In the genomic region with DNA sequence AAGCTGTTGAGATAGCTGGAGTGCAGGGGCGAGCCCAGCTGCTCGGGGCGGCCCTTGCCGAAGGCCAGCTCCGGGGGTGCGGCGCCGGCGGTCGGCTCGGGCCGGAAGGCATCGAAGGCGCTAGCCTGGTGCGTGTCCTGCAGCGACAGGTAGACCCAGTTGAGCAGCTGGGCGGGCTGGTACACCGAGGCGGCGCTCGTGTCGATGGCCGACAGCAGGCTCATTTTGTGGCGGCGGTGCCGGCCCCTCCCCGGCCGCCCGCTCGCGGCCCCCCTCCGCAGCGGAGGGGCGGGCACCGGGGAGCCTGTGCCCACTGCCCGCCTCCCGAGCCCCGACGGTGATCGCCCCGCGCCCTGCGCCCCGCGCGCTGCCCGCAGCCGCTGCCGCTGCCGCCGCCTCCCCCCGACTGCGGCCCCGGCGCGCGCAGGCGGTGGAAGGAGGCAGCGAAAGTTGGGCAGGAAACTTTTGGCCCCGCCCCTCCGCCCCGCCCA, we compare ENCODE assay signal across 8 cellular contexts. TPM values are rescaled to one million over a fixed set of nuclear protein-coding genes. Genes with fewer than 3 reads are reported as not detected.
DNase-seq lines count a peak whose midpoint lies in the region; ATAC-seq and TF ChIP-seq lines count a peak whose summit lies in the region.

A gene (minus strand): TSS at position 408 of the 491 bp plus-strand sequence. CDS start 184 bp downstream, at position 224.

- H3K27me3 Mint-ChIP-seq in activated CD8-positive, alpha-beta memory T cell treated with anti-CD3 and anti-CD28 coated beads, Interleukin-2, amount 10 ng/mL, durations not matched to agents 7 days and 5 days, result peaks cover 44% of the 10 kb centered on the region
- H3K27me3 Mint-ChIP-seq in HFFc6 (ENCODE audit: insufficient read depth), result no peaks in the 10 kb centered on the region; the same call in none of the 2 replicates
- H3K27me3 Mint-ChIP-seq in brain, result peaks cover 19% of the 10 kb centered on the region

- H3K4me3 ChIP-seq in NB4 (ENCODE audit: low read depth, low read length), result peak within 1 kb of the TSS; percentile 66

- peak within 1 kb of the TSS; percentile 53 for H3K27ac Mint-ChIP-seq in activated CD8-positive, alpha-beta memory T cell treated with anti-CD3 and anti-CD28 coated beads, Interleukin-2, amount 10 ng/mL, durations not matched to agents 7 days and 5 days
- H3K27ac Mint-ChIP-seq in HFFc6 (peak within 1 kb of the TSS; percentile 93), brain (peak within 1 kb of the TSS; percentile 71 to 95 (median 93))

- no peak for TF ChIP-seq CTCF in HFFc6 (IDR thresholded peaks at IDR 0.05)
- no peak for TF ChIP-seq CTCF in NB4 (IDR thresholded peaks at IDR 0.05; ENCODE audit: low read depth, low read length)
- TF ChIP-seq CTCF in brain (conservative IDR thresholded peaks at IDR 0.05), result no peak

- no peaks in the 10 kb centered on the region for H3K36me3 Mint-ChIP-seq in activated CD8-positive, alpha-beta memory T cell treated with anti-CD3 and anti-CD28 coated beads, Interleukin-2, amount 10 ng/mL, durations not matched to agents 7 days and 5 days
- H3K36me3 Mint-ChIP-seq in HFFc6 (ENCODE audit: low read depth) (0 out of 2 replicates have a peak, but pooled peaks cover 6% of the 10 kb centered on the region), brain (no peaks in the 10 kb centered on the region)

- no peaks in the 10 kb centered on the region for H3K9me3 Mint-ChIP-seq in activated CD8-positive, alpha-beta memory T cell treated with anti-CD3 and anti-CD28 coated beads, Interleukin-2, amount 10 ng/mL, durations not matched to agents 7 days and 5 days (ENCODE audit: low read depth)
- no peaks in the 10 kb centered on the region for H3K9me3 Mint-ChIP-seq in HFFc6
- H3K9me3 Mint-ChIP-seq in brain, result peaks cover 0 to 3% (median 0%) of the 10 kb centered on the region in 5 experiments

- DNase-seq in activated CD8-positive, alpha-beta memory T cell treated with anti-CD3 and anti-CD28 coated beads, Interleukin-2, amount 10 ng/mL, durations not matched to agents 7 days and 5 days, result peak; percentile 71
- no peak for DNase-seq in activated CD8-positive, alpha-beta memory T cell treated with anti-CD3 and anti-CD28 coated beads for 24 hours
- DNase-seq in HFFc6 (peak; percentile 24), NB4 (ENCODE audit: low read depth) (peak; percentile 68), islet precursor cell (peak; percentile 79), putamen (ENCODE audit: low spot score) (no peak)
- peak; percentile 39 for DNase-seq in stimulated activated CD4-positive, alpha-beta T cell treated with anti-CD3 and anti-CD28 coated beads, Interleukin-4, amount 100 ng/mL, for 24 hours

- peak; percentile 72 for TF ChIP-seq POLR2A in NB4 (IDR thresholded peaks at IDR 0.05; ENCODE audit: extremely low read depth, insufficient read length)

- peaks cover 25% of the 10 kb centered on the region for H3K4me1 Mint-ChIP-seq in activated CD8-positive, alpha-beta memory T cell treated with anti-CD3 and anti-CD28 coated beads, Interleukin-2, amount 10 ng/mL, durations not matched to agents 7 days and 5 days
- H3K4me1 Mint-ChIP-seq in HFFc6 (ENCODE audit: low read depth), result peaks cover 58% of the 10 kb centered on the region
- H3K4me1 Mint-ChIP-seq in brain, result peaks cover 68% of the 10 kb centered on the region

- ATAC-seq in activated CD8-positive, alpha-beta memory T cell treated with anti-CD3 and anti-CD28 coated beads, Interleukin-2, amount 10 ng/mL, durations not matched to agents 7 days and 5 days, result peak; percentile 40

- peak within 1 kb of the TSS; percentile 78 for H3K4me3 Mint-ChIP-seq in activated CD8-positive, alpha-beta memory T cell treated with anti-CD3 and anti-CD28 coated beads, Interleukin-2, amount 10 ng/mL, durations not matched to agents 7 days and 5 days
- H3K4me3 Mint-ChIP-seq in HFFc6 (peak within 1 kb of the TSS; percentile 93), brain (peak within 1 kb of the TSS; percentile 85 to 95 (median 89))

- CTCF ChIA-PET in activated CD8-positive, alpha-beta memory T cell treated with anti-CD3 and anti-CD28 coated beads, Interleukin-2, amount 10 ng/mL, durations not matched to agents 7 days and 5 days (lab: Charles Lee), result interaction anchor here (0.8 to 1.2 kb wide), 7 partner anchors 10 to 87 kb away, joined by 3 to 7 read pairs (median 4); no protein-coding TSS in a partner anchor

RNA-seq across cellular contexts. Expression of the gene that starts here (rescaled TPM):
- 1 to 10 TPM; 2.4 to 3.1 TPM for total RNA-seq in activated CD8-positive, alpha-beta memory T cell treated with anti-CD3 and anti-CD28 coated beads, Interleukin-2, amount 10 ng/mL, durations not matched to agents 7 days and 5 days
- 10 to 100 TPM; 33.2 to 40.3 (median 37.5) TPM for total RNA-seq in HFFc6 (2021; fragmentation: NEBNext Ultra II Directional; extraction: Animal tissue kit (Norgen Biotek cat#: 25700))
- polyA plus RNA-seq in brain (ENCODE audit: insufficient read depth, low read depth, low replicate concordance), result 38.1 TPM

Comparison
In these comparisons a context has a peak if more than half of its experiments do, and no peak if none do; other contexts are left out.
1. RNA of the gene that starts here (total RNA-seq): 33.2 to 40.3 TPM in HFFc6; 2.4 to 3.1 TPM in activated CD8-positive, alpha-beta memory T cell treated with anti-CD3 and anti-CD28 coated beads, Interleukin-2, amount 10 ng/mL, durations not matched to agents 7 days and 5 days; every median in the first group is over 4 times any median in the second.
2. DNase-seq: peak in activated CD8-positive, alpha-beta memory T cell treated with anti-CD3 and anti-CD28 coated beads, Interleukin-2, amount 10 ng/mL, durations not matched to agents 7 days and 5 days (single experiment), HFFc6 (single experiment), NB4 (single experiment), islet precursor cell (single experiment) and stimulated activated CD4-positive, alpha-beta T cell treated with anti-CD3 and anti-CD28 coated beads, Interleukin-4, amount 100 ng/mL, for 24 hours (single experiment); none in activated CD8-positive, alpha-beta memory T cell treated with anti-CD3 and anti-CD28 coated beads for 24 hours (single experiment) and putamen (single experiment).
3. Peak in every context shown above with its lines, with median percentiles within 50 percentile points of each other: H3K27ac Mint-ChIP-seq and H3K4me3 Mint-ChIP-seq.